8 cellular contexts compared by ENCODE assay signal in the genomic region with DNA sequence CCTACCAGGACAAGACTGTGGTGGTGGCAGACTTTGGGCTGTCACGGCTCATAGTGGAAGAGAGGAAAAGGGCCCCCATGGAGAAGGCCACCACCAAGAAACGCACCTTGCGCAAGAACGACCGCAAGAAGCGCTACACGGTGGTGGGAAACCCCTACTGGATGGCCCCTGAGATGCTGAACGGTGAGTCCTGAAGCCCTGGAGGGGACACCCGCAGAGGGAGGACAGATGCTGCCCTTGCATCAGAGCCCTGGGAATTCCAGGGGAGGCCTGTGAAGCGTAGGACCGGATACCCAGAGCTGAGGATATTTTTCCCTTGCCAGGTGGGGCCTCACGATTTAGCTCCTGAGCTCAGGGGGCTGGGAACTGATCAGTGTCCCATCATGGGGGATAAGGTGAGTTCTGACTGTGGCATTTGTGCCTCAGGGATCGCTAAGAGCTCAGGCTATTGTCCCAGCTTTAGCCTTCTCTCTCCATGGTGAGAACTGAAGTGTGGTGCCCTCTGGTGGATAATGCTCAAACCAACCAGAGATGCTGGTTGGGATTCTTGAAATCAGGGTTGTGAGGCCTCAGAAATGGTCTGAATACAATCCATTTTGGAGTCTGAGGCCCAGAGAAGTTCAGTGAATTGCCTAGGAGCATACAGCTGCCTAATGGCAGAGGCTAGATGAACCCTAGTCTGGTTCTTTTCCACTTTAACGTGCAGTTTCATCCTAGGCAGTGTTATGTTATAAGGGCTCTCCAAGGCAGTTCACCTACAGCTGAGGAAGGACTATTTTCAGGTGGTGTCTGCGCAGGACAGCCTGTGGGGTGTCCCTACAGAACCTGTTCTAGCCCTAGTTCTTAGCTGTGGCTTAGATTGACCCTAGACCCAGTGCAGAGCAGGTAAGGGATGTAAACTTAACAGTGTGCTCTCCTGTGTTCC. TPM values are rescaled to one million over a fixed set of nuclear protein-coding genes. Genes with fewer than 3 reads are reported as not detected.
DNase-seq lines count a peak whose midpoint lies in the region; ATAC-seq and TF ChIP-seq lines count a peak whose summit lies in the region.

No MANE protein-coding gene starts in this region.

- H3K27me3 Mint-ChIP-seq in activated CD8-positive, alpha-beta T cell treated with anti-CD3 and anti-CD28 coated beads for 36 hours = no peaks in the 10 kb centered on the region

- ATAC-seq in activated CD8-positive, alpha-beta T cell treated with anti-CD3 and anti-CD28 coated beads for 36 hours = peak; percentile 85
- peak; percentile 55 for ATAC-seq in esophagus mucosa
- no peak for ATAC-seq in HG03280 (IDR thresholded peaks at IDR 0.05; ENCODE audit: unreplicated experiment)

- no peak for TF ChIP-seq POLR2A in lower leg skin (IDR thresholded peaks at IDR 0.05)

- in situ Hi-C loops in GM13976 (cut with MboI; ENCODE audit: low sequenced_read_pairs, unreplicated experiment) = no loop called here

- CTCF ChIA-PET in activated CD8-positive, alpha-beta T cell treated with anti-CD3 and anti-CD28 coated beads for 36 hours (lab: Charles Lee) = interaction anchor here (0.6 to 7.4 kb wide), 37 partner anchors 10 to 188 kb away, joined by 3 to 110 read pairs (median 5); partner anchors contain the start of genes LIMK2, PIK3IP1, PLA2G3 and SELENOM

- 70 to 74% methylated on average over 15 of the region's 15 CpGs for WGBS in lower leg skin, 2 donors

- TF ChIP-seq CTCF in GM13976 (IDR thresholded peaks at IDR 0.05; ENCODE audit: borderline replicate concordance, control extremely low read depth, extremely low read depth, insufficient read depth, missing control alignments) = peak; percentile 57
- TF ChIP-seq CTCF in activated CD8-positive, alpha-beta T cell treated with anti-CD3 and anti-CD28 coated beads for 36 hours (IDR thresholded peaks at IDR 0.05) = peak; percentile 57
- peak in 1 of 3 donors; percentile 19 for TF ChIP-seq CTCF in lower leg skin (IDR thresholded peaks at IDR 0.05)

- H3K9me3 Mint-ChIP-seq in activated CD8-positive, alpha-beta T cell treated with anti-CD3 and anti-CD28 coated beads for 36 hours = no peaks in the 10 kb centered on the region

- H3K4me3 Mint-ChIP-seq in activated CD8-positive, alpha-beta T cell treated with anti-CD3 and anti-CD28 coated beads for 36 hours = no peak overlapping the region

- H3K36me3 Mint-ChIP-seq in activated CD8-positive, alpha-beta T cell treated with anti-CD3 and anti-CD28 coated beads for 36 hours (ENCODE audit: low read depth) = peaks cover 36% of the 10 kb centered on the region

- POLR2A ChIA-PET in activated CD8-positive, alpha-beta T cell treated with anti-CD3 and anti-CD28 coated beads for 36 hours (lab: Charles Lee) = interaction anchor here (0.6 to 1.8 kb wide), 8 partner anchors 10 to 170 kb away, joined by 3 to 8 read pairs (median 3); partner anchors contain the start of gene LIMK2

- H3K27ac Mint-ChIP-seq in activated CD8-positive, alpha-beta T cell treated with anti-CD3 and anti-CD28 coated beads for 36 hours = no peak overlapping the region

- DNase-seq in AG08396 (ENCODE audit: low spot score) = peak; percentile 80
- peak; percentile 73 for DNase-seq in GM13976 (ENCODE audit: low spot score)
- peak; percentile 25 for DNase-seq in NCI-H345 (lab: John Stamatoyannopoulos, UW)
- peak; percentile 66 for DNase-seq in activated CD8-positive, alpha-beta T cell treated with anti-CD3 and anti-CD28 coated beads for 36 hours
- DNase-seq in myocyte (ENCODE audit: low read depth) = peak; percentile 79
- DNase-seq in lower leg skin (ENCODE audit: low spot score in 2 of 2) = no peak

- peaks cover 40% of the 10 kb centered on the region for H3K4me1 Mint-ChIP-seq in activated CD8-positive, alpha-beta T cell treated with anti-CD3 and anti-CD28 coated beads for 36 hours (ENCODE audit: low read depth)

- intact Hi-C loops in activated CD8-positive, alpha-beta T cell treated with anti-CD3 and anti-CD28 coated beads for 36 hours (cut with micrococcal nuclease) = no loop called here
- intact Hi-C loops in lower leg skin (cut with DNase I; ENCODE audit: low total_unique reads) = no loop called here

- no peak overlapping the region for H3K4me3 ChIP-seq in lower leg skin (ENCODE audit: low read depth, poor library complexity, severe bottlenecking)

RNA-seq across cellular contexts. Expression of gene PIK3IP1, which starts 19.5 kb away (rescaled TPM):
- 10 to 100 TPM; 18.2 to 19.6 TPM for total RNA-seq in activated CD8-positive, alpha-beta T cell treated with anti-CD3 and anti-CD28 coated beads for 36 hours
- total RNA-seq in esophagus mucosa (5.8 TPM), myocyte (10.9 and 16.0 TPM in 2 replicates), lower leg skin (100 to 1,000 TPM in 3 of 4 donors, 10 to 100 TPM in 1; 84.8 to 162 (median 120) TPM)
- 33.3 TPM for polyA plus RNA-seq in myocyte (2012)

Comparison
In these comparisons a context has a peak if more than half of its experiments do, and no peak if none do; other contexts are left out.
1. DNase-seq: peak in AG08396 (single experiment), GM13976 (single experiment), NCI-H345 (single experiment), activated CD8-positive, alpha-beta T cell treated with anti-CD3 and anti-CD28 coated beads for 36 hours (single experiment) and myocyte (single experiment); none in lower leg skin (0 of 2).